Comparison of ENCODE assay signal across 1 cellular context in the genomic region with DNA sequence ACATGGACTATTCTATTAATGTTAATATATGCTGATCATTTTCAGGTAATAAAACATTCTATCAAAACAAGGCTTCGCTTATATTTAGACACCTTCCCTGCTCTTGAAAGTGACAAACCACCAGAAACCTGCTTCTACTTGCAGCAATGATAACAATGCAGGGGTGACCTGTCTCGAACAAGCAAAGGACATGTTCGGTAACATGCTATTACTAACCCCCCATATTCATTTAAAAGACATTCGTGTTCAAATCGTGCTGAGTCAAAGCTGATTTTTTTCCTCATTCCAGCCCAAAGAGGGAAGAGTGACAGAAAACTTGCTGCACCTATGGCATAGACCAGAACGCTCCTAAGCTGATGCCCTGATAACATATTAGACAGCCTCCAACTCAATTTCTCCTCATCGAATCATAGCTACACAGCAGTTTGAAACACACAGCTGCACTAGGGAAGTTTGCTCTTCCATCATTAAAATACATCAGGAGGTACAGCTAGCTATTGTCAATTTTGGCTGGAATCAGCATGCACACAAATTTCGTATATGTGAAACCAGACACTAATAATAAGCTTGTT.
TF ChIP-seq lines count a peak whose summit lies in the region.

No MANE protein-coding gene starts in this region.

TF ChIP-seq in H1, 55 proteins besides CTCF, POLR2A, EP300 and RAD21 (continued from another document):
- TF ChIP-seq GTF2F1 (IDR thresholded peaks at IDR 0.05; ENCODE audit: borderline replicate concordance, low read depth, low read length) (no peak), CEBPB (IDR thresholded peaks at IDR 0.05; ENCODE audit: low read depth, low read length) (no peak), CBX5 (IDR thresholded peaks at IDR 0.05; ENCODE audit: low read depth, low read length) (no peak), CBX8 (IDR thresholded peaks at IDR 0.05; ENCODE audit: borderline replicate concordance, low read depth, low read length) (no peak), POU5F1 (IDR thresholded peaks at IDR 0.05; ENCODE audit: low read depth, low read length) (no peak), ASH2L (IDR thresholded peaks at IDR 0.05; ENCODE audit: low read length) (no peak), TCF12 (IDR thresholded peaks at IDR 0.05; ENCODE audit: low read depth, low read length) (no peak), JUND (IDR thresholded peaks at IDR 0.05; ENCODE audit: low read length) (no peak), EZH2 (IDR thresholded peaks at IDR 0.05; ENCODE audit: low read depth, low read length, severe bottlenecking) (no peak), NRF1 (IDR thresholded peaks at IDR 0.05; ENCODE audit: low read depth, low read length) (no peak), BRCA1 (IDR thresholded peaks at IDR 0.05; ENCODE audit: low read depth, low read length) (no peak)
